In the genomic region with DNA sequence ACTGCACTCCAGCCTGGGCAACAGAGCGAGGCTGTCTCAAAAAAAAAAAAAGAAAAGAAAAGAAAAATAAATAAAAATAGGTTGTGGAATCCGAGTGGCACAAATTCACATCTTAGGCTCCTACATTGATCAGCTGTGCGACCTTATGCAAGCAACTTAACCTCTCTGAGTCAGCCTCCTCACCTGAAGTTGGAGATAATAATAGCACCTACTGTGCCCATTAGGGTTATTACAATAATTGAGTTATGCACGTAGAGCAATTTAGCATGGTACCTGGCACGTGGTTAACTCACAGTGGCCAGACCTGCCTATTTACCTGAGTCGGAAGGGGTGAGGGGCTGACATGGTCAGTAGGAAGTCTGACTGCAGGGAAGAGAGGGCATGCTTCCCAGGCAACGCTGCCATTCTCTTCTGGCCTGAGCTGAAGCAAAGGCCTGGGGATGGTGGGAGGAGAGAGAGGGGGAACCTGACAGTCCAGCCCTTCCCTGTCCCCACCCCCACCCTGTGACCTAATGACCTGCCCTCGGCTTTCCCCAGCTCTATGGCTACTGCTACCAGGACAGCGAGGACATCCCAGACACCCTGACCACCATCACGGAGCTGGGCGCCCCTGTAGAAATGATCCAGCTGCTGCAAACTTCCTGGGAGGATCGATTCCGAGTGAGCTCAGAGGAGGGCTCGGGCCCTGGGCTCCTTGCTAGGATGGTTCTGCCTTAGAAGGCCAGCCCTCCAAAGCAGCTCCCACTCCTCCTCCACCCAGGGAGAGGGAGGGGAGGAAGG, we compare ENCODE assay signal across 10 cellular contexts. TPM values are rescaled to one million over a fixed set of nuclear protein-coding genes. Genes with fewer than 3 reads are reported as not detected.
DNase-seq lines count a peak whose midpoint lies in the region; ATAC-seq and TF ChIP-seq lines count a peak whose summit lies in the region.
"Had no signal": no experiment of that assay in that cellular context is flagged by ENCODE, and none has a peak within 500 bp of the region (broad histone marks: within the 10 kb centered on the region; RNA-seq: fewer than 3 reads in every experiment).

No MANE protein-coding gene starts in this region.

- H3K9me3 ChIP-seq in Peyer's patch, result no peaks in the 10 kb centered on the region
- no peaks in the 10 kb centered on the region for H3K9me3 ChIP-seq in mucosa of stomach (ENCODE audit: control insufficient read depth, low read length)
- H3K9me3 ChIP-seq in thoracic aorta, result no peaks in the 10 kb centered on the region

- DNase-seq in Peyer's patch (peak in 2 of 3 donors; percentile 60 to 65), fibroblast of villous mesenchyme (ENCODE audit: low read depth) (peak; percentile 80), thoracic aorta (ENCODE audit: low spot score) (no peak), NCI-H446 treated with DMSO at 0.1 percent for 48 hours (lab: John Stamatoyannopoulos, UW) (no peak), SHP77 (lab: John Stamatoyannopoulos, UW) (no peak), NCI-H82 (lab: John Stamatoyannopoulos, UW) (no peak)
- DNase-seq: activated CD4-positive, alpha-beta T cell treated with anti-CD3 and anti-CD28 coated beads for 48 hours; COR-L47 had no signal

- ATAC-seq in thoracic aorta (ENCODE audit: insufficient number of reproducible peaks, low FRiP score, low read depth), result no peak
- ATAC-seq in GM21786 (IDR thresholded peaks at IDR 0.05; ENCODE audit: unreplicated experiment), result no peak

- H3K4me3 ChIP-seq in Peyer's patch (peak overlapping the region in 1 of 4 donors; percentile 9), fibroblast of villous mesenchyme (ENCODE audit: low read depth, low read length) (peak overlapping the region; percentile 49), mucosa of stomach (ENCODE audit: low read length) (no peak overlapping the region), thoracic aorta (peak overlapping the region; percentile 91)

- H3K4me1 ChIP-seq in Peyer's patch (peaks cover 0 to 73% (median 14%) of the 10 kb centered on the region in 4 donors), mucosa of stomach (ENCODE audit: control insufficient read depth, insufficient read depth, low read length) (peaks cover 91% of the 10 kb centered on the region), thoracic aorta (ENCODE audit: control insufficient read depth in 1 of 2, low read depth in 2 of 2) (peaks cover 22 to 70% of the 10 kb centered on the region in 2 donors)

- TF ChIP-seq CTCF in Peyer's patch (IDR thresholded peaks at IDR 0.05) (no peak), fibroblast of villous mesenchyme (IDR thresholded peaks at IDR 0.05; ENCODE audit: insufficient read depth, low read depth, low read length) (no peak), thoracic aorta (IDR thresholded peaks at IDR 0.05) (no peak)

- peak overlapping the region; percentile 42 for H3K9ac ChIP-seq in mucosa of stomach (ENCODE audit: low read length)

- H3K36me3 ChIP-seq in Peyer's patch, result peaks cover 0 to 22% (median 0%) of the 10 kb centered on the region in 3 donors
- peaks cover 9% of the 10 kb centered on the region for H3K36me3 ChIP-seq in mucosa of stomach (ENCODE audit: control insufficient read depth, insufficient read depth, low read length)
- H3K36me3 ChIP-seq in thoracic aorta, result peaks cover 28% of the 10 kb centered on the region

- H3K27me3 ChIP-seq in Peyer's patch (no peaks in the 10 kb centered on the region), mucosa of stomach (ENCODE audit: control insufficient read depth, insufficient read depth, low read length) (no peaks in the 10 kb centered on the region), thoracic aorta (replicated peaks; ENCODE audit: insufficient read depth) (no peaks in the 10 kb centered on the region)

- no peak for TF ChIP-seq POLR2A in Peyer's patch (IDR thresholded peaks at IDR 0.05)

- H3K27ac ChIP-seq in Peyer's patch, result peak overlapping the region; percentile 11 to 94 (median 84)
- peak overlapping the region; percentile 96 to 98 for H3K27ac ChIP-seq in thoracic aorta

RNA-seq across cellular contexts. Expression of a gene that starts 5.1 kb away (rescaled TPM):
- total RNA-seq in Peyer's patch, result 100 to 1,000 TPM; 113 to 210 (median 157) TPM
- total RNA-seq in fibroblast of villous mesenchyme, result 8.2 and 31.2 TPM in 2 replicates
- 100 to 1,000 TPM in 1 of 2 donors, 10 to 100 TPM in 1; 75.8 to 225 TPM for total RNA-seq in thoracic aorta

Comparison
In these comparisons a context has a peak if more than half of its experiments do, and no peak if none do; other contexts are left out.
1. DNase-seq: peak in Peyer's patch (2 of 3) and fibroblast of villous mesenchyme (single experiment); none in thoracic aorta (single experiment), NCI-H446 treated with DMSO at 0.1 percent for 48 hours (single experiment), SHP77 (0 of 2) and NCI-H82 (single experiment).